In genomic region chr1:21775985-21776562, GRCh38 we compare ENCODE assay signal across 1 cellular context.
TF ChIP-seq lines count a peak whose summit lies in the region.

No MANE protein-coding gene starts in this region.

TF ChIP-seq in HepG2, 621 proteins besides CTCF, POLR2A, EP300 and RAD21 (continued from another document and continues in another):
- TF ChIP-seq SOX5 (CRISPR knock-in tag; IDR thresholded peaks at IDR 0.05; ENCODE audit: borderline replicate concordance): peak; percentile 90
- TF ChIP-seq SUZ12 (IDR thresholded peaks at IDR 0.05; ENCODE audit: low read depth, low read length): no peak
- TF ChIP-seq RAD51 (IDR thresholded peaks at IDR 0.05; ENCODE audit: borderline replicate concordance): no peak
- no peak for TF ChIP-seq GABPA (IDR thresholded peaks at IDR 0.05; ENCODE audit: low read depth, low read length)
- peak; percentile 27; the same call in 1 of the 2 replicates for TF ChIP-seq GABPA (CRISPR knock-in tag; IDR thresholded peaks at IDR 0.05; ENCODE audit: low read depth)
- peak; percentile 98 for TF ChIP-seq HMG20B (CRISPR knock-in tag; conservative IDR thresholded peaks at IDR 0.05)
- peak; percentile 83 for TF ChIP-seq FOSL2 (CRISPR knock-in tag; IDR thresholded peaks at IDR 0.05)
- no peak for TF ChIP-seq ZNF484 (CRISPR knock-in tag; IDR thresholded peaks at IDR 0.05; ENCODE audit: borderline replicate concordance, low read depth)
- no peak for TF ChIP-seq RBFOX2 (IDR thresholded peaks at IDR 0.05; ENCODE audit: low read depth, low read length)
- no peak for TF ChIP-seq ZMYM2 (CRISPR knock-in tag; IDR thresholded peaks at IDR 0.05)
- TF ChIP-seq SIX4 (CRISPR knock-in tag; IDR thresholded peaks at IDR 0.05): peak; percentile 51; the same call in 1 of the 2 replicates
- 0 out of 2 replicates have a peak, but pooled peaks have one; percentile 68 for TF ChIP-seq ZNF589 (CRISPR knock-in tag; conservative IDR thresholded peaks at IDR 0.05)
- TF ChIP-seq, protein P1, sequence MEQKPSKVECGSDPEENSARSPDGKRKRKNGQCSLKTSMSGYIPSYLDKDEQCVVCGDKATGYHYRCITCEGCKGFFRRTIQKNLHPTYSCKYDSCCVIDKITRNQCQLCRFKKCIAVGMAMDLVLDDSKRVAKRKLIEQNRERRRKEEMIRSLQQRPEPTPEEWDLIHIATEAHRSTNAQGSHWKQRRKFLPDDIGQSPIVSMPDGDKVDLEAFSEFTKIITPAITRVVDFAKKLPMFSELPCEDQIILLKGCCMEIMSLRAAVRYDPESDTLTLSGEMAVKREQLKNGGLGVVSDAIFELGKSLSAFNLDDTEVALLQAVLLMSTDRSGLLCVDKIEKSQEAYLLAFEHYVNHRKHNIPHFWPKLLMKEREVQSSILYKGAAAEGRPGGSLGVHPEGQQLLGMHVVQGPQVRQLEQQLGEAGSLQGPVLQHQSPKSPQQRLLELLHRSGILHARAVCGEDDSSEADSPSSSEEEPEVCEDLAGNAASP (CRISPR knock-in tag; IDR thresholded peaks at IDR 0.05; ENCODE audit: borderline replicate concordance): peak; percentile 76
- no peak for TF ChIP-seq ZBTB2 (CRISPR knock-in tag; IDR thresholded peaks at IDR 0.05; ENCODE audit: low read depth)
- TF ChIP-seq ZNF24 (IDR thresholded peaks at IDR 0.05): peak; percentile 35; the same call in 1 of the 2 replicates
- TF ChIP-seq PBX2 (CRISPR knock-in tag; IDR thresholded peaks at IDR 0.05): no peak
- TF ChIP-seq NFIB (CRISPR knock-in tag; IDR thresholded peaks at IDR 0.05; ENCODE audit: borderline replicate concordance): no peak
- TF ChIP-seq PATZ1 (CRISPR knock-in tag; IDR thresholded peaks at IDR 0.05): peak; percentile 43; the same call in 1 of the 2 replicates
- peak; percentile 95 for TF ChIP-seq FOXJ3 (CRISPR knock-in tag; IDR thresholded peaks at IDR 0.05; ENCODE audit: borderline replicate concordance)
- peak; percentile 55; the same call in 1 of the 2 replicates for TF ChIP-seq GATAD1 (CRISPR knock-in tag; IDR thresholded peaks at IDR 0.05)
- no peak for TF ChIP-seq EHMT2 (IDR thresholded peaks at IDR 0.05; ENCODE audit: borderline replicate concordance, low read depth, low read length)
- TF ChIP-seq CEBPZ (IDR thresholded peaks at IDR 0.05; ENCODE audit: low read length): no peak
- no peak for TF ChIP-seq ZNF430 (CRISPR knock-in tag; IDR thresholded peaks at IDR 0.05)
- TF ChIP-seq, protein P2, sequence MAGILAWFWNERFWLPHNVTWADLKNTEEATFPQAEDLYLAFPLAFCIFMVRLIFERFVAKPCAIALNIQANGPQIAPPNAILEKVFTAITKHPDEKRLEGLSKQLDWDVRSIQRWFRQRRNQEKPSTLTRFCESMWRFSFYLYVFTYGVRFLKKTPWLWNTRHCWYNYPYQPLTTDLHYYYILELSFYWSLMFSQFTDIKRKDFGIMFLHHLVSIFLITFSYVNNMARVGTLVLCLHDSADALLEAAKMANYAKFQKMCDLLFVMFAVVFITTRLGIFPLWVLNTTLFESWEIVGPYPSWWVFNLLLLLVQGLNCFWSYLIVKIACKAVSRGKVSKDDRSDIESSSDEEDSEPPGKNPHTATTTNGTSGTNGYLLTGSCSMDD (CRISPR knock-in tag; IDR thresholded peaks at IDR 0.05): no peak
- TF ChIP-seq, protein P3, sequence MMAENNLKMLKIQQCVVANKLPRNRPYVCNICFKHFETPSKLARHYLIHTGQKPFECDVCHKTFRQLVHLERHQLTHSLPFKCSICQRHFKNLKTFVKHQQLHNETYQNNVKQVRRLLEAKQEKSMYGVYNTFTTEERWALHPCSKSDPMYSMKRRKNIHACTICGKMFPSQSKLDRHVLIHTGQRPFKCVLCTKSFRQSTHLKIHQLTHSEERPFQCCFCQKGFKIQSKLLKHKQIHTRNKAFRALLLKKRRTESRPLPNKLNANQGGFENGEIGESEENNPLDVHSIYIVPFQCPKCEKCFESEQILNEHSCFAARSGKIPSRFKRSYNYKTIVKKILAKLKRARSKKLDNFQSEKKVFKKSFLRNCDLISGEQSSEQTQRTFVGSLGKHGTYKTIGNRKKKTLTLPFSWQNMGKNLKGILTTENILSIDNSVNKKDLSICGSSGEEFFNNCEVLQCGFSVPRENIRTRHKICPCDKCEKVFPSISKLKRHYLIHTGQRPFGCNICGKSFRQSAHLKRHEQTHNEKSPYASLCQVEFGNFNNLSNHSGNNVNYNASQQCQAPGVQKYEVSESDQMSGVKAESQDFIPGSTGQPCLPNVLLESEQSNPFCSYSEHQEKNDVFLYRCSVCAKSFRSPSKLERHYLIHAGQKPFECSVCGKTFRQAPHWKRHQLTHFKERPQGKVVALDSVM (CRISPR knock-in tag; IDR thresholded peaks at IDR 0.05): peak; percentile 90
- TF ChIP-seq TOPORS (CRISPR knock-in tag; IDR thresholded peaks at IDR 0.05): no peak
- TF ChIP-seq ZNF451 (CRISPR knock-in tag; IDR thresholded peaks at IDR 0.05): no peak
- TF ChIP-seq NFKBIZ (CRISPR knock-in tag; IDR thresholded peaks at IDR 0.05): peak; percentile 87; the same call in 1 of the 2 replicates
- TF ChIP-seq MIER2 (CRISPR knock-in tag; IDR thresholded peaks at IDR 0.05): 0 out of 2 replicates have a peak, but pooled peaks have one; percentile 39
- TF ChIP-seq ZNF230 (CRISPR knock-in tag; IDR thresholded peaks at IDR 0.05): no peak
- no peak for TF ChIP-seq ZNF501 (CRISPR knock-in tag; IDR thresholded peaks at IDR 0.05)
- TF ChIP-seq ZNF343 (CRISPR knock-in tag; IDR thresholded peaks at IDR 0.05): no peak
- TF ChIP-seq SNAPC2 (CRISPR knock-in tag; IDR thresholded peaks at IDR 0.05): 0 out of 2 replicates have a peak, but pooled peaks have one; percentile 21
- TF ChIP-seq ZNF251 (CRISPR knock-in tag; IDR thresholded peaks at IDR 0.05): no peak
- peak; percentile 79; the same call in 1 of the 2 replicates for TF ChIP-seq ZNF205 (CRISPR knock-in tag; IDR thresholded peaks at IDR 0.05)
- TF ChIP-seq RARG (CRISPR knock-in tag; IDR thresholded peaks at IDR 0.05; ENCODE audit: low read depth): no peak
- peak; percentile 33; the same call in 1 of the 2 replicates for TF ChIP-seq ZNF816 (CRISPR knock-in tag; IDR thresholded peaks at IDR 0.05; ENCODE audit: borderline replicate concordance)
- no peak for TF ChIP-seq GABPB1 (CRISPR knock-in tag; IDR thresholded peaks at IDR 0.05)
- TF ChIP-seq DR1 (CRISPR knock-in tag; IDR thresholded peaks at IDR 0.05): no peak
- TF ChIP-seq ZNF784 (CRISPR knock-in tag; IDR thresholded peaks at IDR 0.05; ENCODE audit: borderline replicate concordance): no peak
- TF ChIP-seq THAP11 (CRISPR knock-in tag; IDR thresholded peaks at IDR 0.05): peak; percentile 86
- no peak for TF ChIP-seq HCFC1 (IDR thresholded peaks at IDR 0.05; ENCODE audit: low read depth, low read length)
- no peak for TF ChIP-seq ZNF570 (CRISPR knock-in tag; IDR thresholded peaks at IDR 0.05; ENCODE audit: borderline replicate concordance)
- TF ChIP-seq CEBPG (CRISPR knock-in tag; IDR thresholded peaks at IDR 0.05): peak; percentile 86
- TF ChIP-seq GFI1 (CRISPR knock-in tag; IDR thresholded peaks at IDR 0.05; ENCODE audit: borderline replicate concordance): peak; percentile 80
- peak; percentile 91 for TF ChIP-seq NR2F2 (IDR thresholded peaks at IDR 0.05; ENCODE audit: borderline replicate concordance, low read depth)
- TF ChIP-seq HMGXB4 (CRISPR knock-in tag; IDR thresholded peaks at IDR 0.05; ENCODE audit: borderline replicate concordance in 1 of 2, low read depth in 1 of 2): peak in 1 of 2 experiments; percentile 48; a peak in 1 of 4 replicates
- TF ChIP-seq PHF5A (CRISPR knock-in tag; IDR thresholded peaks at IDR 0.05; ENCODE audit: low read depth, unreplicated experiment): peak; percentile 90
- TF ChIP-seq ZFYVE20 (CRISPR knock-in tag; IDR thresholded peaks at IDR 0.05; ENCODE audit: borderline replicate concordance, low read depth): no peak
- peak; percentile 82 for TF ChIP-seq KAT8 (CRISPR knock-in tag; IDR thresholded peaks at IDR 0.05)
- TF ChIP-seq NFIC (IDR thresholded peaks at IDR 0.05; ENCODE audit: low read length): peak; percentile 93
- TF ChIP-seq GMEB1 (CRISPR knock-in tag; IDR thresholded peaks at IDR 0.05; ENCODE audit: borderline replicate concordance): no peak
- peak; percentile 59; the same call in 1 of the 2 replicates for TF ChIP-seq ZNF335 (CRISPR knock-in tag; IDR thresholded peaks at IDR 0.05)
